ENCODE assay signal across 1 cellular context in genomic region chr22:31120230-31120629, GRCh38.
TF ChIP-seq lines count a peak whose summit lies in the region.

No MANE protein-coding gene starts in this region.

TF ChIP-seq in HEK293, 187 proteins besides CTCF, POLR2A, EP300 and RAD21 (continued from another document):
- TF ChIP-seq ZNF692 (tag by site-specific recombination; IDR thresholded peaks at IDR 0.05) (no peak), TRIM28 (IDR thresholded peaks at IDR 0.05; ENCODE audit: borderline replicate concordance, low read length) (no peak), ZNF350 (tag by site-specific recombination; IDR thresholded peaks at IDR 0.05) (no peak), ZNF510 (tag by site-specific recombination; IDR thresholded peaks at IDR 0.05; ENCODE audit: insufficient replicate concordance) (no peak), ZIC2 (tag by site-specific recombination; IDR thresholded peaks at IDR 0.05) (0 out of 2 replicates have a peak, but pooled peaks have one; percentile 42), YY1 (tag by site-specific recombination; IDR thresholded peaks at IDR 0.05) (no peak), ZNF24 (tag by site-specific recombination; IDR thresholded peaks at IDR 0.05) (no peak), ZNF664 (tag by site-specific recombination; IDR thresholded peaks at IDR 0.05) (no peak), ZNF596 (tag by site-specific recombination; IDR thresholded peaks at IDR 0.05) (no peak), ZFHX2 (tag by site-specific recombination; conservative IDR thresholded peaks at IDR 0.05) (peak; percentile 37)
TF ChIP-seq in HEK293: peak in this region for 5.
